8 cellular contexts compared by ENCODE assay signal in the genomic region with DNA sequence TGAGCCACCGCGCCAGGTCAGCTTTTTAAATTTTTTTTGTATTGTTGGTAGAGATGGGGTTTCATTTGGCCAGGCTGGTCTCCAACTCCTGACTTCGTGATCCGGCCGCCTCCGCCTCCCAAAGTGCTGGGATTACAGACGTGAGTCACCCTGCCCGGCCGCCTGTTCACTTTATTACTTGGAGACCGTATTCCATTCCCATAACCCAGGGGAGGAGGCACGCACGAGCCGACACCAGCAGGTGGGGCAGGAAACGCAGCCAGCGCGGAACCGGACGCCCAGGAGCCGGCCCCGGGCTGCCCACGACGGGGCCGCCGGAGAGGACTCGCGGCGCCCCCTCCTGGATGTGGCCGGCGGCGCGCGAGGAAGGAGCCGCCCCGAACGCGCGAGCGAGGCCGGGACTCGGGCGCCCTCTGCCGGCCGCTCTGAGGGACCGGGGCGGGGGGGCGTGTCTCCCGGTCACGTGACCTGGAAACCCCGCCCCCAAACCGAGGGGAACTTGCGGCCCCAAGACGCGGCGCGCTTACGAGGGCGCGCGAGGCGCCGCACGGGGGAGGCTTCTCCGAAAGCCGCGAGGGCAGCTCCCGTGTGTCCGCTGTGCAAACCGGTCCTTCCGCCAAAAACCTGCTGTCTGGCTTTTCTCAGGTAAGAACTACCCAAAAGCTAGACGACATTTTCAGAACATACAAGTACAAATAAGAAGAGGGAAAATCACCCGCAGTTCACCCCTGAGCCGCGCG. TPM values are rescaled to one million over a fixed set of nuclear protein-coding genes. Genes with fewer than 3 reads are reported as not detected.
DNase-seq lines count a peak whose midpoint lies in the region; FAIRE-seq and TF ChIP-seq lines count a peak whose summit lies in the region.

No MANE protein-coding gene starts in this region.

- BruUV-seq in endothelial cell of umbilical vein (replicated peaks; lab: Mats Ljungman, UMichigan), result no TSS peak

- H3K9me3 ChIP-seq in endothelial cell of umbilical vein (replicated peaks; ENCODE audit: control insufficient read depth, insufficient read depth, low read length) (no peaks in the 10 kb centered on the region), mucosa of stomach (ENCODE audit: control insufficient read depth, low read length) (no peaks in the 10 kb centered on the region)

- peak; percentile 69 for DNase-seq in CMK (ENCODE audit: low read depth)
- DNase-seq in GM20000 (ENCODE audit: low spot score), result peak; percentile 97
- peak; percentile 56 for DNase-seq in Jurkat, Clone E6-1 (ENCODE audit: low read depth, low spot score)
- DNase-seq in activated CD4-positive, alpha-beta memory T cell treated with anti-CD3 and anti-CD28 coated beads, Interleukin-2, amount 10 ng/mL, durations not matched to agents 7 days and 5 days, result peak; percentile 94
- DNase-seq in endothelial cell of umbilical vein (ENCODE audit: low read depth, low spot score), result peak; percentile 97
- DNase-seq in stimulated activated CD8-positive, alpha-beta memory T cell treated with anti-CD3 and anti-CD28 coated beads, Interleukin-4, amount 100 ng/mL, for 24 hours (ENCODE audit: low read depth), result peak; percentile 78
- no peak for DNase-seq in effector CD8-positive, alpha-beta T cell (lab: John Stamatoyannopoulos, UW)

- H3K4me2 ChIP-seq in endothelial cell of umbilical vein (ENCODE audit: insufficient read depth, low read length), result peak overlapping the region; percentile 64

- no peak for TF ChIP-seq POLR2A in endothelial cell of umbilical vein (IDR thresholded peaks at IDR 0.05; ENCODE audit: low read depth, low read length)

- H4K20me1 ChIP-seq in endothelial cell of umbilical vein (replicated peaks; ENCODE audit: control insufficient read depth, extremely low read depth, insufficient read depth, low read length), result no peaks in the 10 kb centered on the region

- H3K9me1 ChIP-seq in endothelial cell of umbilical vein (replicated peaks; ENCODE audit: control insufficient read depth, extremely low read depth, insufficient read depth, low read length), result no peaks in the 10 kb centered on the region

- dilution Hi-C loops in endothelial cell of umbilical vein (cut with MboI; ENCODE audit: extremely low pct_ligation_motif_present, low sequenced_read_pairs), result no loop called here

- H3K9ac ChIP-seq in endothelial cell of umbilical vein (replicated peaks; ENCODE audit: extremely low read depth, insufficient read depth, low read length), result no peak overlapping the region
- H3K9ac ChIP-seq in mucosa of stomach (ENCODE audit: low read length), result peak overlapping the region; percentile 34

- no peaks in the 10 kb centered on the region for H3K79me2 ChIP-seq in endothelial cell of umbilical vein (ENCODE audit: control insufficient read depth, insufficient read depth, low read length)

- H3K27ac Mint-ChIP-seq in activated CD4-positive, alpha-beta memory T cell treated with anti-CD3 and anti-CD28 coated beads, Interleukin-2, amount 10 ng/mL, durations not matched to agents 7 days and 5 days, result peak overlapping the region; percentile 47

- no peaks in the 10 kb centered on the region for H3K27me3 Mint-ChIP-seq in activated CD4-positive, alpha-beta memory T cell treated with anti-CD3 and anti-CD28 coated beads, Interleukin-2, amount 10 ng/mL, durations not matched to agents 7 days and 5 days

- H3K4me1 Mint-ChIP-seq in activated CD4-positive, alpha-beta memory T cell treated with anti-CD3 and anti-CD28 coated beads, Interleukin-2, amount 10 ng/mL, durations not matched to agents 7 days and 5 days, result peaks cover 13% of the 10 kb centered on the region

- peaks cover 28% of the 10 kb centered on the region for H3K36me3 Mint-ChIP-seq in activated CD4-positive, alpha-beta memory T cell treated with anti-CD3 and anti-CD28 coated beads, Interleukin-2, amount 10 ng/mL, durations not matched to agents 7 days and 5 days (ENCODE audit: low read depth)

- peaks cover 3% of the 10 kb centered on the region for H3K4me1 ChIP-seq in endothelial cell of umbilical vein (ENCODE audit: control insufficient read depth, extremely low read depth, insufficient read depth, low read length)
- no peaks in the 10 kb centered on the region for H3K4me1 ChIP-seq in mucosa of stomach (ENCODE audit: control insufficient read depth, insufficient read depth, low read length)

- FAIRE-seq in endothelial cell of umbilical vein (lab: Jason Lieb, UNC), result peak; percentile 91

- H3K4me3 Mint-ChIP-seq in activated CD4-positive, alpha-beta memory T cell treated with anti-CD3 and anti-CD28 coated beads, Interleukin-2, amount 10 ng/mL, durations not matched to agents 7 days and 5 days, result peak overlapping the region; percentile 66

- CTCF ChIA-PET in activated CD4-positive, alpha-beta memory T cell treated with anti-CD3 and anti-CD28 coated beads, Interleukin-2, amount 10 ng/mL, durations not matched to agents 7 days and 5 days (lab: Charles Lee), result interaction anchor here (0.6 to 2.4 kb wide), 17 partner anchors 8 to 312 kb away, joined by 3 to 21 read pairs (median 4); a partner anchor contains a TSS
- CTCF ChIA-PET in endothelial cell of umbilical vein (lab: Charles Lee), result interaction anchor here (0.6 to 1.7 kb wide), 17 partner anchors 9 to 302 kb away, joined by 3 to 8 read pairs (median 4); a partner anchor contains a TSS

- no peaks in the 10 kb centered on the region for H3K36me3 ChIP-seq in endothelial cell of umbilical vein (ENCODE audit: control insufficient read depth in 2 of 2, extremely low read depth in 1 of 2, insufficient read depth in 2 of 2, low read length in 2 of 2)
- H3K36me3 ChIP-seq in mucosa of stomach (ENCODE audit: control insufficient read depth, insufficient read depth, low read length), result no peaks in the 10 kb centered on the region

- H3K27me3 ChIP-seq in endothelial cell of umbilical vein (ENCODE audit: control insufficient read depth in 2 of 2, insufficient read depth in 2 of 2, low read length in 2 of 2), result no peaks in the 10 kb centered on the region
- H3K27me3 ChIP-seq in mucosa of stomach (ENCODE audit: control insufficient read depth, insufficient read depth, low read length), result peaks cover 3% of the 10 kb centered on the region

- peak overlapping the region; percentile 36 for H3K27ac ChIP-seq in endothelial cell of umbilical vein (ENCODE audit: insufficient read depth, low read depth, low read length)

- H3K9me3 Mint-ChIP-seq in activated CD4-positive, alpha-beta memory T cell treated with anti-CD3 and anti-CD28 coated beads, Interleukin-2, amount 10 ng/mL, durations not matched to agents 7 days and 5 days, result peaks cover 3% of the 10 kb centered on the region

- POLR2A ChIA-PET in activated CD4-positive, alpha-beta memory T cell treated with anti-CD3 and anti-CD28 coated beads, Interleukin-2, amount 10 ng/mL, durations not matched to agents 7 days and 5 days (lab: Charles Lee), result interaction anchor here (1.6 to 2.0 kb wide), 2 partner anchors 12 to 14 kb away, joined by 4 to 12 read pairs; a partner anchor contains a TSS
- POLR2A ChIA-PET in endothelial cell of umbilical vein (lab: Charles Lee), result no interaction called here

- intact Hi-C loops in endothelial cell of umbilical vein (cut with micrococcal nuclease), result loop anchor here (1.0 to 5.0 kb wide), 6 partner anchors 11 to 211 kb away; a partner anchor contains a TSS

- H3K4me3 ChIP-seq in Jurkat, Clone E6-1 (ENCODE audit: low read length), result no peak overlapping the region
- H3K4me3 ChIP-seq in endothelial cell of umbilical vein (replicated peaks in 1 of 3; ENCODE audit: insufficient read depth in 1 of 3, low read depth in 1 of 3, low read length in 3 of 3), result no peak overlapping the region
- H3K4me3 ChIP-seq in mucosa of stomach (ENCODE audit: low read length), result no peak overlapping the region

- TF ChIP-seq CTCF in GM20000 (IDR thresholded peaks at IDR 0.05; ENCODE audit: extremely low read depth, missing control alignments) (peak; percentile 98), endothelial cell of umbilical vein (IDR thresholded peaks at IDR 0.05; ENCODE audit: extremely low read depth in 1 of 2, insufficient read depth in 1 of 2, low read depth in 1 of 2, low read length in 2 of 2) (peak; percentile 91 to 100)

- peak overlapping the region; percentile 64 for H2AFZ ChIP-seq in endothelial cell of umbilical vein (ENCODE audit: low read depth, low read length)

RNA-seq across cellular contexts. Expression of a gene that starts 11.6 kb away (rescaled TPM):
- 123 TPM for polyA plus RNA-seq in Jurkat, Clone E6-1 (2012; ENCODE audit: insufficient read depth, insufficient read length)
- 100 to 1,000 TPM; 109 to 117 TPM for total RNA-seq in activated CD4-positive, alpha-beta memory T cell treated with anti-CD3 and anti-CD28 coated beads, Interleukin-2, amount 10 ng/mL, durations not matched to agents 7 days and 5 days
- total RNA-seq in endothelial cell of umbilical vein, result 143 and 144 TPM in 2 replicates
- polyA plus RNA-seq in endothelial cell of umbilical vein, result 198 and 276 TPM in 2 replicates
- polyA plus RNA-seq in endothelial cell of umbilical vein (2011; cell fraction: cytosol; rRNA removed), result 113 and 158 TPM in 2 replicates
- 133 and 164 TPM in 2 replicates for polyA plus RNA-seq in endothelial cell of umbilical vein (2011; cell fraction: nucleus; rRNA removed)
- polyA plus RNA-seq in endothelial cell of umbilical vein (2012), result 131 and 195 TPM in 2 replicates
- 102 and 123 TPM in 2 replicates for polyA minus RNA-seq in endothelial cell of umbilical vein
- polyA minus RNA-seq in endothelial cell of umbilical vein (2011; cell fraction: cytosol; rRNA and poly(A)+ RNA removed), result 64.9 TPM
- polyA minus RNA-seq in endothelial cell of umbilical vein (2011; cell fraction: nucleus; rRNA and poly(A)+ RNA removed), result 31.1 and 63.8 TPM in 2 replicates

RNA-seq across cellular contexts. Expression of a gene that starts 16.7 kb away (rescaled TPM):
- 66.8 TPM for polyA plus RNA-seq in Jurkat, Clone E6-1 (2012; ENCODE audit: insufficient read depth, insufficient read length)
- 10 to 100 TPM; 45.1 to 52.5 TPM for total RNA-seq in activated CD4-positive, alpha-beta memory T cell treated with anti-CD3 and anti-CD28 coated beads, Interleukin-2, amount 10 ng/mL, durations not matched to agents 7 days and 5 days
- total RNA-seq in endothelial cell of umbilical vein, result 103 TPM in 2 replicates
- polyA plus RNA-seq in endothelial cell of umbilical vein, result 105 and 109 TPM in 2 replicates
- 127 and 138 TPM in 2 replicates for polyA plus RNA-seq in endothelial cell of umbilical vein (2011; cell fraction: cytosol; rRNA removed)
- polyA plus RNA-seq in endothelial cell of umbilical vein (2011; cell fraction: nucleus; rRNA removed), result 92.5 and 103 TPM in 2 replicates
- polyA plus RNA-seq in endothelial cell of umbilical vein (2012), result 125 and 149 TPM in 2 replicates
- polyA minus RNA-seq in endothelial cell of umbilical vein, result 64.3 and 71.5 TPM in 2 replicates
- polyA minus RNA-seq in endothelial cell of umbilical vein (2011; cell fraction: cytosol; rRNA and poly(A)+ RNA removed), result 30.1 TPM
- 10.0 and 19.0 TPM in 2 replicates for polyA minus RNA-seq in endothelial cell of umbilical vein (2011; cell fraction: nucleus; rRNA and poly(A)+ RNA removed)

RNA-seq across cellular contexts. Expression of a gene that starts 18.7 kb away (rescaled TPM):
- 1.1 TPM for polyA plus RNA-seq in Jurkat, Clone E6-1 (2012; ENCODE audit: insufficient read depth, insufficient read length)
- total RNA-seq in activated CD4-positive, alpha-beta memory T cell treated with anti-CD3 and anti-CD28 coated beads, Interleukin-2, amount 10 ng/mL, durations not matched to agents 7 days and 5 days, result 1 to 10 TPM; 2.2 to 2.5 TPM
- 0.55 and 0.90 TPM in 2 replicates for total RNA-seq in endothelial cell of umbilical vein
- polyA plus RNA-seq in endothelial cell of umbilical vein, result 0.47 and 0.64 TPM in 2 replicates
- 0.21 and 0.34 TPM in 2 replicates for polyA plus RNA-seq in endothelial cell of umbilical vein (2011; cell fraction: cytosol; rRNA removed)
- 1.7 and 2.3 TPM in 2 replicates for polyA plus RNA-seq in endothelial cell of umbilical vein (2011; cell fraction: nucleus; rRNA removed)
- 0.24 and 0.76 TPM in 2 replicates for polyA plus RNA-seq in endothelial cell of umbilical vein (2012)
- polyA minus RNA-seq in endothelial cell of umbilical vein, result 0.34 and 0.40 TPM in 2 replicates
- polyA minus RNA-seq in endothelial cell of umbilical vein (2011; cell fraction: cytosol; rRNA and poly(A)+ RNA removed), result 0.72 TPM
- 0.29 and 1.2 TPM in 2 replicates for polyA minus RNA-seq in endothelial cell of umbilical vein (2011; cell fraction: nucleus; rRNA and poly(A)+ RNA removed)

RNA-seq across cellular contexts. Expression of a gene that starts 41.9 kb away (rescaled TPM):
- polyA plus RNA-seq in Jurkat, Clone E6-1 (2012; ENCODE audit: insufficient read depth, insufficient read length), result 1.2 TPM
- total RNA-seq in activated CD4-positive, alpha-beta memory T cell treated with anti-CD3 and anti-CD28 coated beads, Interleukin-2, amount 10 ng/mL, durations not matched to agents 7 days and 5 days, result 1 to 10 TPM; 2.5 to 3.2 TPM
- 1.8 and 2.1 TPM in 2 replicates for total RNA-seq in endothelial cell of umbilical vein
- 2.6 and 3.9 TPM in 2 replicates for polyA plus RNA-seq in endothelial cell of umbilical vein
- 0.61 and 0.97 TPM in 2 replicates for polyA plus RNA-seq in endothelial cell of umbilical vein (2011; cell fraction: cytosol; rRNA removed)
- 12.6 and 17.5 TPM in 2 replicates for polyA plus RNA-seq in endothelial cell of umbilical vein (2011; cell fraction: nucleus; rRNA removed)
- 0.35 and 1.5 TPM in 2 replicates for polyA plus RNA-seq in endothelial cell of umbilical vein (2012)
- polyA minus RNA-seq in endothelial cell of umbilical vein, result 0.25 and 1.0 TPM in 2 replicates
- 1.3 TPM for polyA minus RNA-seq in endothelial cell of umbilical vein (2011; cell fraction: cytosol; rRNA and poly(A)+ RNA removed)
- 0.58 and 4.2 TPM in 2 replicates for polyA minus RNA-seq in endothelial cell of umbilical vein (2011; cell fraction: nucleus; rRNA and poly(A)+ RNA removed)

RNA-seq across cellular contexts. Expression of a gene that starts 42.1 kb away (rescaled TPM):
- polyA plus RNA-seq in Jurkat, Clone E6-1 (2012; ENCODE audit: insufficient read depth, insufficient read length), result 21.4 TPM
- 10 to 100 TPM; 32.7 to 32.8 TPM for total RNA-seq in activated CD4-positive, alpha-beta memory T cell treated with anti-CD3 and anti-CD28 coated beads, Interleukin-2, amount 10 ng/mL, durations not matched to agents 7 days and 5 days
- total RNA-seq in endothelial cell of umbilical vein, result 12.2 and 14.1 TPM in 2 replicates
- polyA plus RNA-seq in endothelial cell of umbilical vein, result 19.9 and 27.9 TPM in 2 replicates
- 11.1 and 16.5 TPM in 2 replicates for polyA plus RNA-seq in endothelial cell of umbilical vein (2011; cell fraction: cytosol; rRNA removed)
- polyA plus RNA-seq in endothelial cell of umbilical vein (2011; cell fraction: nucleus; rRNA removed), result 20.5 and 21.7 TPM in 2 replicates
- 5.5 and 12.2 TPM in 2 replicates for polyA plus RNA-seq in endothelial cell of umbilical vein (2012)
- polyA minus RNA-seq in endothelial cell of umbilical vein, result 5.7 and 7.6 TPM in 2 replicates
- 5.4 TPM for polyA minus RNA-seq in endothelial cell of umbilical vein (2011; cell fraction: cytosol; rRNA and poly(A)+ RNA removed)
- polyA minus RNA-seq in endothelial cell of umbilical vein (2011; cell fraction: nucleus; rRNA and poly(A)+ RNA removed), result 1.7 and 3.0 TPM in 2 replicates
